8 cellular contexts compared by ENCODE assay signal in genomic region chr9:37471942-37472679, GRCh38. TPM values are rescaled to one million over a fixed set of nuclear protein-coding genes. Genes with fewer than 3 reads are reported as not detected.
A peak's percentile ranks its signal among the peaks of the same experiment; 100 is the strongest.
DNase-seq lines count a peak whose midpoint lies in the region; ATAC-seq and TF ChIP-seq lines count a peak whose summit lies in the region.

No MANE protein-coding gene starts in this region.

- 25 to 39% (median 32%) methylated on average over 7 of the region's 7 CpGs for WGBS in heart left ventricle, 4 donors

- peak; percentile 42 for ATAC-seq in activated CD8-positive, alpha-beta T cell treated with anti-CD3 and anti-CD28 coated beads, Interleukin-2, amount 10 ng/mL, durations not matched to agents 7 days and 5 days
- ATAC-seq in heart left ventricle = peak; percentile 36 to 74 (median 56)
- ATAC-seq in HG02870 (IDR thresholded peaks at IDR 0.05; ENCODE audit: unreplicated experiment) = no peak
- no peak for ATAC-seq in GM18907 (IDR thresholded peaks at IDR 0.05; ENCODE audit: unreplicated experiment)

- peaks cover 11% of the 10 kb centered on the region for H3K9me3 Mint-ChIP-seq in activated naive CD4-positive, alpha-beta T cell treated with anti-CD3 and anti-CD28 coated beads for 36 hours
- H3K9me3 Mint-ChIP-seq in activated CD8-positive, alpha-beta T cell treated with anti-CD3 and anti-CD28 coated beads, Interleukin-2, amount 10 ng/mL, durations not matched to agents 7 days and 5 days (ENCODE audit: insufficient read depth) = peaks cover 10% of the 10 kb centered on the region
- H3K9me3 Mint-ChIP-seq in progenitor cell of endocrine pancreas (ENCODE audit: low read depth) = peaks cover 4% of the 10 kb centered on the region

- peaks cover 10% of the 10 kb centered on the region for H3K4me1 Mint-ChIP-seq in activated naive CD4-positive, alpha-beta T cell treated with anti-CD3 and anti-CD28 coated beads for 36 hours (ENCODE audit: low read depth)
- H3K4me1 Mint-ChIP-seq in activated CD8-positive, alpha-beta T cell treated with anti-CD3 and anti-CD28 coated beads, Interleukin-2, amount 10 ng/mL, durations not matched to agents 7 days and 5 days (ENCODE audit: low read depth) = peaks cover 13% of the 10 kb centered on the region
- H3K4me1 Mint-ChIP-seq in progenitor cell of endocrine pancreas (ENCODE audit: low read depth) = peaks cover 10% of the 10 kb centered on the region

- TF ChIP-seq CTCF in heart left ventricle (IDR thresholded peaks at IDR 0.05) = no peak
- no peak for TF ChIP-seq CTCF in progenitor cell of endocrine pancreas (IDR thresholded peaks at IDR 0.05; ENCODE audit: unreplicated experiment)

- intact Hi-C loops in activated naive CD4-positive, alpha-beta T cell treated with anti-CD3 and anti-CD28 coated beads for 36 hours (cut with micrococcal nuclease) = no loop called here
- intact Hi-C loops in heart left ventricle (cut with DNase I) = no loop called here

- no peaks in the 10 kb centered on the region for H3K27me3 Mint-ChIP-seq in activated naive CD4-positive, alpha-beta T cell treated with anti-CD3 and anti-CD28 coated beads for 36 hours (ENCODE audit: low read depth)
- H3K27me3 Mint-ChIP-seq in activated CD8-positive, alpha-beta T cell treated with anti-CD3 and anti-CD28 coated beads, Interleukin-2, amount 10 ng/mL, durations not matched to agents 7 days and 5 days (ENCODE audit: low read depth) = peaks cover 4% of the 10 kb centered on the region
- H3K27me3 Mint-ChIP-seq in progenitor cell of endocrine pancreas = no peaks in the 10 kb centered on the region

- peaks cover 0 to 12% (median 4%) of the 10 kb centered on the region in 12 donors for H3K4me1 ChIP-seq in heart left ventricle

- no peaks in the 10 kb centered on the region for H3K36me3 ChIP-seq in heart left ventricle

- H3K36me3 Mint-ChIP-seq in activated naive CD4-positive, alpha-beta T cell treated with anti-CD3 and anti-CD28 coated beads for 36 hours (ENCODE audit: low read depth) = peaks cover 2% of the 10 kb centered on the region
- peaks cover 3% of the 10 kb centered on the region for H3K36me3 Mint-ChIP-seq in activated CD8-positive, alpha-beta T cell treated with anti-CD3 and anti-CD28 coated beads, Interleukin-2, amount 10 ng/mL, durations not matched to agents 7 days and 5 days (ENCODE audit: low read depth)
- no peaks in the 10 kb centered on the region for H3K36me3 Mint-ChIP-seq in progenitor cell of endocrine pancreas (ENCODE audit: insufficient read depth)

- POLR2A ChIA-PET in activated CD8-positive, alpha-beta T cell treated with anti-CD3 and anti-CD28 coated beads, Interleukin-2, amount 10 ng/mL, durations not matched to agents 7 days and 5 days (lab: Charles Lee) = no interaction called here

- TF ChIP-seq POLR2A in heart left ventricle (IDR thresholded peaks at IDR 0.05) = no peak

- CTCF ChIA-PET in activated naive CD4-positive, alpha-beta T cell treated with anti-CD3 and anti-CD28 coated beads for 36 hours (lab: Charles Lee) = interaction anchor here (0.7 kb wide), 1 partner anchor 1257 kb away, joined by 8 read pairs; no protein-coding TSS in a partner anchor
- CTCF ChIA-PET in activated CD8-positive, alpha-beta T cell treated with anti-CD3 and anti-CD28 coated beads, Interleukin-2, amount 10 ng/mL, durations not matched to agents 7 days and 5 days (lab: Charles Lee) = interaction anchor here (1.3 kb wide), 1 partner anchor 9 kb away, joined by 5 read pairs; no protein-coding TSS in a partner anchor

- peak overlapping the region; percentile 63 for H3K27ac Mint-ChIP-seq in activated naive CD4-positive, alpha-beta T cell treated with anti-CD3 and anti-CD28 coated beads for 36 hours
- peak overlapping the region; percentile 74 for H3K27ac Mint-ChIP-seq in activated CD8-positive, alpha-beta T cell treated with anti-CD3 and anti-CD28 coated beads, Interleukin-2, amount 10 ng/mL, durations not matched to agents 7 days and 5 days
- peak overlapping the region; percentile 98 for H3K27ac Mint-ChIP-seq in progenitor cell of endocrine pancreas

- DNase-seq in activated naive CD4-positive, alpha-beta T cell treated with anti-CD3 and anti-CD28 coated beads for 36 hours = no peak
- DNase-seq in activated naive CD4-positive, alpha-beta T cell (lab: John Stamatoyannopoulos, UW) = no peak
- no peak for DNase-seq in activated CD8-positive, alpha-beta T cell treated with anti-CD3 and anti-CD28 coated beads, Interleukin-2, amount 10 ng/mL, durations not matched to agents 7 days and 5 days
- DNase-seq in heart left ventricle = no peak
- DNase-seq in progenitor cell of endocrine pancreas (ENCODE audit: low spot score, unreplicated experiment) = no peak
- DNase-seq in NCI-H1436 treated with DMSO at 0.1 percent for 48 hours (lab: John Stamatoyannopoulos, UW) = no peak

- peak overlapping the region in 11 of 12 donors; percentile 3 to 55 (median 37) for H3K4me3 ChIP-seq in heart left ventricle

- peaks cover 0 to 19% (median 9%) of the 10 kb centered on the region in 12 donors for H3K9me3 ChIP-seq in heart left ventricle

- peaks cover 0 to under 1% (median 0%) of the 10 kb centered on the region in 9 donors for H3K27me3 ChIP-seq in heart left ventricle

- H3K4me3 Mint-ChIP-seq in activated naive CD4-positive, alpha-beta T cell treated with anti-CD3 and anti-CD28 coated beads for 36 hours = peak overlapping the region; percentile 66
- peak overlapping the region; percentile 72 for H3K4me3 Mint-ChIP-seq in activated CD8-positive, alpha-beta T cell treated with anti-CD3 and anti-CD28 coated beads, Interleukin-2, amount 10 ng/mL, durations not matched to agents 7 days and 5 days
- peak overlapping the region; percentile 51 for H3K4me3 Mint-ChIP-seq in progenitor cell of endocrine pancreas (ENCODE audit: low read depth)

- H3K27ac ChIP-seq in heart left ventricle = peak overlapping the region in 11 of 12 donors; percentile 50 to 81 (median 68)

RNA-seq across cellular contexts. Expression of gene ZBTB5, which starts 6.9 kb away (rescaled TPM):
- total RNA-seq in activated naive CD4-positive, alpha-beta T cell treated with anti-CD3 and anti-CD28 coated beads for 36 hours = 10 to 100 TPM; 10.2 TPM
- total RNA-seq in activated CD8-positive, alpha-beta T cell treated with anti-CD3 and anti-CD28 coated beads, Interleukin-2, amount 10 ng/mL, durations not matched to agents 7 days and 5 days = 1 to 10 TPM; 9.2 to 9.4 TPM
- total RNA-seq in heart left ventricle (1 to 10 TPM; 5.2 to 8.0 (median 6.3) TPM), progenitor cell of endocrine pancreas (21.2 and 21.8 TPM in 2 replicates)
- polyA plus RNA-seq in heart left ventricle = 1 to 10 TPM; 1.8 to 7.4 TPM

RNA-seq across cellular contexts. Expression of gene POLR1E, which starts 13.6 kb away (rescaled TPM):
- 10 to 100 TPM; 60.7 to 62.9 TPM for total RNA-seq in activated naive CD4-positive, alpha-beta T cell treated with anti-CD3 and anti-CD28 coated beads for 36 hours
- total RNA-seq in activated CD8-positive, alpha-beta T cell treated with anti-CD3 and anti-CD28 coated beads, Interleukin-2, amount 10 ng/mL, durations not matched to agents 7 days and 5 days = 10 to 100 TPM; 38.2 to 39.0 TPM
- total RNA-seq in heart left ventricle = 10 to 100 TPM; 11.2 to 24.8 (median 12.8) TPM
- 10 to 100 TPM in 1 of 2 donors, 1 to 10 TPM in 1; 6.9 to 27.0 TPM for polyA plus RNA-seq in heart left ventricle
- 22.2 and 22.4 TPM in 2 replicates for total RNA-seq in progenitor cell of endocrine pancreas

RNA-seq across cellular contexts. Expression of gene GRHPR, which starts 49.6 kb away (rescaled TPM):
- total RNA-seq in activated naive CD4-positive, alpha-beta T cell treated with anti-CD3 and anti-CD28 coated beads for 36 hours = 10 to 100 TPM; 72.8 to 75.6 TPM
- 10 to 100 TPM; 57.8 to 62.3 TPM for total RNA-seq in activated CD8-positive, alpha-beta T cell treated with anti-CD3 and anti-CD28 coated beads, Interleukin-2, amount 10 ng/mL, durations not matched to agents 7 days and 5 days
- total RNA-seq in heart left ventricle (100 to 1,000 TPM in 8 of 9 donors, 10 to 100 TPM in 1; 94.9 to 209 (median 111) TPM), progenitor cell of endocrine pancreas (98.0 and 101 TPM in 2 replicates)
- 100 to 1,000 TPM in 1 of 2 donors, 10 to 100 TPM in 1; 91.0 to 134 TPM for polyA plus RNA-seq in heart left ventricle

Comparison
In these comparisons a context has a peak if more than half of its experiments do, and no peak if none do; other contexts are left out.
1. ATAC-seq: peak in activated CD8-positive, alpha-beta T cell treated with anti-CD3 and anti-CD28 coated beads, Interleukin-2, amount 10 ng/mL, durations not matched to agents 7 days and 5 days (single experiment) and heart left ventricle (4 of 4); none in HG02870 (single experiment) and GM18907 (single experiment).
2. Peak in every context shown above with its lines, with median percentiles within 50 percentile points of each other: H3K27ac Mint-ChIP-seq and H3K4me3 Mint-ChIP-seq.